8 cellular contexts compared by ENCODE assay signal in the genomic region with DNA sequence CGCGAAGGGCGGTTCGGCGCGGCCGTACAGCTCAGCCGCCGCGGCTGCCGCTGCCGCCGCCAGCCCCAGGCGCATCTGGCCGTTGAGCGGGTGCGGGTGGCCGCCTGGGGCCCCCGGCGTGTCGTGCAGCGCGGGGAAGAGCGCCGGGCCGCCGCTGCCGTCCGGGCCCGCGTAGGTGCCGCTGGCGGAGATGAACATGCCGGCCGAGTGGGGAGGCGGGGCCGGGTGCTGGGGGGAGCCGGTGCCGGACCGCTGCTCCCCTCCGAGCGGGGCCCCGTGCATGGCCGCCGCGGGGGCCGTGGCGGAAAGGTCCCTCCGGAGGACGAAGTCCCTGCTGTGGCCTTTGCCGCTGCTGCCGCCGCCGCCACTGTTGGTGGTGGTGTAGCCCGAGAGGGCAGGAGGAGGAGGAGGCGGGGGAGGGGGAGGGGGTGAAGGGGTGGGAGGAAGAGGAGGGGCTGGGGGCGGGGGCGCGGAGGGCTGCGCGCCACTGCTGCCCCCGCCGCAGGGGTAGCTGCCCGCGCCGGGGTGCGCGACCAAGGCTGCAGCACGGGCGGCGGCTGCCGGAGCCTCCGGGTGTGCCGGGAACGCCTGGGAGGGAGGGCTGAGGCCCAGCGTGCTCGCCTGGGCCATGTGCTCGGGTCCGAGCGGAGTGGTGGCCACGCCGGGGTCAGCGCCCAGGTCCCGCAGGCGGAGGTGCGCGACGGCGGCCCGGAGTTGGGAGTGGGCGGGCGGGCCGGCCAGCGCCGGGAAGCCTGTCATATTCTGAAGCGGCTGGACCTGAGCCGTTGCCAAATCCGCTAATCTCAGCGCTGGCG. TPM values are rescaled to one million over a fixed set of nuclear protein-coding genes. Genes with fewer than 3 reads are reported as not detected.
A peak's percentile ranks its signal among the peaks of the same experiment; 100 is the strongest.
DNase-seq lines count a peak whose midpoint lies in the region; TF ChIP-seq lines count a peak whose summit lies in the region.

No MANE protein-coding gene starts in this region.

- peak overlapping the region; percentile 49 for H3K9ac ChIP-seq in OCI-LY3 (ENCODE audit: low read length)

- no peak for TF ChIP-seq EP300 in esophagus muscularis mucosa (IDR thresholded peaks at IDR 0.05)

- intact Hi-C loops in esophagus muscularis mucosa (cut with DNase I) (loop anchor here (10.0 kb wide), 1 partner anchor 316 kb away; no protein-coding TSS in a partner anchor), spleen (cut with DNase I; ENCODE audit: low total_unique reads) (no loop called here)

- peak overlapping the region; percentile 88 for H3K4me3 ChIP-seq in OCI-LY3 (ENCODE audit: low read length)
- peak overlapping the region; percentile 35 to 54 (median 46) for H3K4me3 ChIP-seq in esophagus muscularis mucosa
- peak overlapping the region in 5 of 8 donors; percentile 19 to 66 (median 33) for H3K4me3 ChIP-seq in spleen
- no peak overlapping the region for H3K4me3 ChIP-seq in foreskin fibroblast (ENCODE audit: low read depth in 1 of 2, low read length in 2 of 2)

- H3K4me1 ChIP-seq in OCI-LY3 (ENCODE audit: low read length) (peaks cover 6% of the 10 kb centered on the region; the same call in 1 of the 2 replicates), esophagus muscularis mucosa (peaks cover 33 to 47% (median 39%) of the 10 kb centered on the region in 4 donors), spleen (peaks cover 25 to 40% (median 36%) of the 10 kb centered on the region in 6 donors)

- peak overlapping the region; percentile 82; the same call in 1 of the 2 replicates for H2AFZ ChIP-seq in OCI-LY3 (ENCODE audit: low read depth, low read length)

- TF ChIP-seq POLR2A in esophagus muscularis mucosa (IDR thresholded peaks at IDR 0.05; ENCODE audit: low read depth) (no peak), spleen (IDR thresholded peaks at IDR 0.05) (no peak)

- H4K20me1 ChIP-seq in OCI-LY3 (ENCODE audit: insufficient read depth, low read length), result no peaks in the 10 kb centered on the region

- peak; percentile 63 for DNase-seq in NCI-H2227 (lab: John Stamatoyannopoulos, UW; ENCODE audit: unreplicated experiment)
- no peak for DNase-seq in NCI-H2227 treated with DMSO at 0.1 percent for 48 hours (lab: John Stamatoyannopoulos, UW)
- DNase-seq in esophagus muscularis mucosa (ENCODE audit: extremely low spot score), result no peak
- no peak for DNase-seq in spleen
- DNase-seq in foreskin fibroblast, result no peak
- no peak for DNase-seq in NCI-H1694 (lab: John Stamatoyannopoulos, UW)
- DNase-seq in activated CD4-positive, alpha-beta T cell treated with anti-CD3 and anti-CD28 coated beads, Interleukin-2, amount 50 U/mL, for 1 hour, result no peak

- H3K4me2 ChIP-seq in OCI-LY3 (ENCODE audit: low read length), result peak overlapping the region; percentile 86

- no peak overlapping the region for H3K27ac ChIP-seq in OCI-LY3 (ENCODE audit: low read length)
- no peak overlapping the region for H3K27ac ChIP-seq in esophagus muscularis mucosa (replicated peaks in 1 of 4)
- no peak overlapping the region for H3K27ac ChIP-seq in spleen

- no peaks in the 10 kb centered on the region for H3K36me3 ChIP-seq in OCI-LY3 (replicated peaks; ENCODE audit: low read depth, low read length)
- H3K36me3 ChIP-seq in esophagus muscularis mucosa, result no peaks in the 10 kb centered on the region
- no peaks in the 10 kb centered on the region for H3K36me3 ChIP-seq in spleen

- H3K9me3 ChIP-seq in OCI-LY3 (ENCODE audit: insufficient read depth, low read length) (no peaks in the 10 kb centered on the region), esophagus muscularis mucosa (no peaks in the 10 kb centered on the region), spleen (peaks cover 0 to 52% (median 0%) of the 10 kb centered on the region in 8 donors)

- no peaks in the 10 kb centered on the region for H3K27me3 ChIP-seq in OCI-LY3 (ENCODE audit: low read depth, low read length)
- H3K27me3 ChIP-seq in esophagus muscularis mucosa, result peaks cover 30 to 100% (median 84%) of the 10 kb centered on the region in 4 donors
- peaks cover 47 to 100% (median 97%) of the 10 kb centered on the region in 7 donors for H3K27me3 ChIP-seq in spleen (replicated peaks in 1 of 7)

- H3K79me2 ChIP-seq in OCI-LY3 (ENCODE audit: low read length), result no peaks in the 10 kb centered on the region

- WGBS in esophagus muscularis mucosa, result 0% methylated on average over 1 of the region's 100 CpGs
- 0 to 3% (median 2%) methylated on average over 5 to 98 of the region's 100 CpGs for WGBS in spleen, 5 donors

- TF ChIP-seq CTCF in OCI-LY3 (IDR thresholded peaks at IDR 0.05; ENCODE audit: low read depth, low read length) (no peak), esophagus muscularis mucosa (IDR thresholded peaks at IDR 0.05) (no peak), spleen (IDR thresholded peaks at IDR 0.05 in 8 of 11, conservative IDR thresholded peaks at IDR 0.05 in 3 of 11) (peak in 1 of 11 experiments; percentile 2), foreskin fibroblast (IDR thresholded peaks at IDR 0.05; ENCODE audit: low read depth, low read length) (no peak)

RNA-seq across cellular contexts. Expression of gene ZIC5, which starts 0.6 kb away (rescaled TPM):
- total RNA-seq in esophagus muscularis mucosa, result not detected
- not detected for total RNA-seq in spleen
- not detected for polyA plus RNA-seq in spleen

RNA-seq across cellular contexts. Expression of gene ZIC2, which starts 10.6 kb away (rescaled TPM):
- total RNA-seq in esophagus muscularis mucosa (not detected), spleen (not detected)
- not detected for polyA plus RNA-seq in spleen

Comparison
In these comparisons a context has a peak if more than half of its experiments do, and no peak if none do; other contexts are left out.
1. H3K4me3 ChIP-seq: peak in OCI-LY3 (single experiment), esophagus muscularis mucosa (4 of 4) and spleen (5 of 8); none in foreskin fibroblast (0 of 2).